Comparison of ENCODE assay signal across 9 cellular contexts in genomic region chr14:22491683-22492483, GRCh38.
A peak's percentile ranks its signal among the peaks of the same experiment; 100 is the strongest.
DNase-seq lines count a peak whose midpoint lies in the region; ATAC-seq lines count a peak whose summit lies in the region.
"Had no signal": no experiment of that assay in that cellular context is flagged by ENCODE, and none has a peak within 500 bp of the region (broad histone marks: within the 10 kb centered on the region; RNA-seq: fewer than 3 reads in every experiment).

No MANE protein-coding gene starts in this region.

- H3K9me3 Mint-ChIP-seq in activated T-cell treated with anti-CD3 and anti-CD28 coated beads, Interleukin-2, amount 50 U/mL, for 4 hours = no peaks in the 10 kb centered on the region
- H3K9me3 Mint-ChIP-seq in activated CD8-positive, alpha-beta T cell treated with anti-CD3 and anti-CD28 coated beads, Interleukin-2, amount 10 ng/mL, durations not matched to agents 7 days and 5 days (ENCODE audit: insufficient read depth) = no peaks in the 10 kb centered on the region
- no peaks in the 10 kb centered on the region for H3K9me3 Mint-ChIP-seq in stimulated activated naive B cell treated with anti-CD40 and anti-IgM and Interleukin-4, amounts not matched to agents 10 μg/mL and 1 μg/mL and 100 μg/mL, for 72 hours
- H3K9me3 Mint-ChIP-seq: brain had no signal

- H3K36me3 Mint-ChIP-seq in activated T-cell treated with anti-CD3 and anti-CD28 coated beads, Interleukin-2, amount 50 U/mL, for 4 hours (ENCODE audit: insufficient read depth) = peaks cover 43% of the 10 kb centered on the region
- peaks cover 92% of the 10 kb centered on the region for H3K36me3 Mint-ChIP-seq in activated CD8-positive, alpha-beta T cell treated with anti-CD3 and anti-CD28 coated beads, Interleukin-2, amount 10 ng/mL, durations not matched to agents 7 days and 5 days (ENCODE audit: low read depth)
- H3K36me3 Mint-ChIP-seq in stimulated activated naive B cell treated with anti-CD40 and anti-IgM and Interleukin-4, amounts not matched to agents 10 μg/mL and 1 μg/mL and 100 μg/mL, for 72 hours = peaks cover 4 to 9% of the 10 kb centered on the region in 2 donors
- H3K36me3 Mint-ChIP-seq: brain had no signal

- no peak for DNase-seq in activated T-cell treated with anti-CD3 and anti-CD28 coated beads, Interleukin-2, amount 50 U/mL, for 4 hours
- no peak for DNase-seq in activated T-cell treated with anti-CD3 and anti-CD28 coated beads for 4 hours
- DNase-seq in activated CD8-positive, alpha-beta T cell treated with anti-CD3 and anti-CD28 coated beads, Interleukin-2, amount 10 ng/mL, durations not matched to agents 7 days and 5 days = no peak
- peak; percentile 56 for DNase-seq in stimulated activated naive B cell treated with anti-CD40 and anti-IgM and Interleukin-4, amounts not matched to agents 10 μg/mL and 1 μg/mL and 100 μg/mL, for 72 hours
- no peak for DNase-seq in nucleus accumbens (lab: John Stamatoyannopoulos, UW)
- no peak for DNase-seq in iPS-NIHi11 (ENCODE audit: low spot score)
- DNase-seq in HUDEP-2 (lab: John Stamatoyannopoulos, UW; ENCODE audit: unreplicated experiment in 76 of 76) = no peak

- ATAC-seq in activated T-cell treated with anti-CD3 and anti-CD28 coated beads, Interleukin-2, amount 50 U/mL, for 4 hours = peak; percentile 48 to 51
- peak; percentile 49 for ATAC-seq in HG02588 (IDR thresholded peaks at IDR 0.05; ENCODE audit: unreplicated experiment)
- ATAC-seq in activated CD8-positive, alpha-beta T cell treated with anti-CD3 and anti-CD28 coated beads, Interleukin-2, amount 10 ng/mL, durations not matched to agents 7 days and 5 days = no peak
- ATAC-seq in stimulated activated naive B cell treated with anti-CD40 and anti-IgM and Interleukin-4, amounts not matched to agents 10 μg/mL and 1 μg/mL and 100 μg/mL, for 72 hours (replicated peaks) = peak; percentile 66 to 67

- H3K4me1 Mint-ChIP-seq in activated T-cell treated with anti-CD3 and anti-CD28 coated beads, Interleukin-2, amount 50 U/mL, for 4 hours (ENCODE audit: low read depth) = peaks cover 41% of the 10 kb centered on the region
- H3K4me1 Mint-ChIP-seq in activated CD8-positive, alpha-beta T cell treated with anti-CD3 and anti-CD28 coated beads, Interleukin-2, amount 10 ng/mL, durations not matched to agents 7 days and 5 days (ENCODE audit: low read depth) = peaks cover 8% of the 10 kb centered on the region
- peaks cover 62 to 95% of the 10 kb centered on the region in 2 donors for H3K4me1 Mint-ChIP-seq in stimulated activated naive B cell treated with anti-CD40 and anti-IgM and Interleukin-4, amounts not matched to agents 10 μg/mL and 1 μg/mL and 100 μg/mL, for 72 hours

- H3K4me3 Mint-ChIP-seq in activated T-cell treated with anti-CD3 and anti-CD28 coated beads, Interleukin-2, amount 50 U/mL, for 4 hours = peak overlapping the region; percentile 89
- peak overlapping the region; percentile 86 for H3K4me3 Mint-ChIP-seq in activated CD8-positive, alpha-beta T cell treated with anti-CD3 and anti-CD28 coated beads, Interleukin-2, amount 10 ng/mL, durations not matched to agents 7 days and 5 days
- H3K4me3 Mint-ChIP-seq in stimulated activated naive B cell treated with anti-CD40 and anti-IgM and Interleukin-4, amounts not matched to agents 10 μg/mL and 1 μg/mL and 100 μg/mL, for 72 hours = peak overlapping the region in 1 of 2 donors; percentile 10
- H3K4me3 Mint-ChIP-seq: brain had no signal

- POLR2A ChIA-PET in activated CD8-positive, alpha-beta T cell treated with anti-CD3 and anti-CD28 coated beads, Interleukin-2, amount 10 ng/mL, durations not matched to agents 7 days and 5 days (lab: Charles Lee) = interaction anchor here (0.6 to 20.5 kb wide), 11 partner anchors 9 to 1668 kb away, joined by 3 to 381 read pairs (median 4); no protein-coding TSS in a partner anchor

- H3K27ac Mint-ChIP-seq in activated CD8-positive, alpha-beta T cell treated with anti-CD3 and anti-CD28 coated beads, Interleukin-2, amount 10 ng/mL, durations not matched to agents 7 days and 5 days = peak overlapping the region; percentile 93
- peak overlapping the region; percentile 93 for H3K27ac Mint-ChIP-seq in stimulated activated naive B cell treated with anti-CD40 and anti-IgM and Interleukin-4, amounts not matched to agents 10 μg/mL and 1 μg/mL and 100 μg/mL, for 72 hours

- no peaks in the 10 kb centered on the region for H3K27me3 Mint-ChIP-seq in activated T-cell treated with anti-CD3 and anti-CD28 coated beads, Interleukin-2, amount 50 U/mL, for 4 hours (ENCODE audit: low read depth)
- no peaks in the 10 kb centered on the region for H3K27me3 Mint-ChIP-seq in activated CD8-positive, alpha-beta T cell treated with anti-CD3 and anti-CD28 coated beads, Interleukin-2, amount 10 ng/mL, durations not matched to agents 7 days and 5 days (ENCODE audit: low read depth)
- H3K27me3 Mint-ChIP-seq in stimulated activated naive B cell treated with anti-CD40 and anti-IgM and Interleukin-4, amounts not matched to agents 10 μg/mL and 1 μg/mL and 100 μg/mL, for 72 hours = no peaks in the 10 kb centered on the region

- CTCF ChIA-PET in activated CD8-positive, alpha-beta T cell treated with anti-CD3 and anti-CD28 coated beads, Interleukin-2, amount 10 ng/mL, durations not matched to agents 7 days and 5 days (lab: Charles Lee) = interaction anchor here (0.7 to 2.4 kb wide), 5 partner anchors 13 to 379 kb away, joined by 3 to 6 read pairs (median 3); no protein-coding TSS in a partner anchor
